8 cellular contexts compared by ENCODE assay signal in genomic region chr7:128209229-128210035, GRCh38.
DNase-seq lines count a peak whose midpoint lies in the region; ATAC-seq and TF ChIP-seq lines count a peak whose summit lies in the region.

No MANE protein-coding gene starts in this region.

- peak; percentile 83 for DNase-seq in GM10266 (ENCODE audit: extremely low spot score)
- DNase-seq in NCI-H2227 (lab: John Stamatoyannopoulos, UW; ENCODE audit: unreplicated experiment), result peak; percentile 89
- DNase-seq in activated CD4-positive, alpha-beta T cell treated with anti-CD3 and anti-CD28 coated beads for 1 hour, result peak; percentile 52
- DNase-seq in cerebellar cortex (ENCODE audit: low spot score), result peak; percentile 80
- peak; percentile 92 for DNase-seq in left kidney (ENCODE audit: low read depth, low spot score)
- DNase-seq in stimulated activated CD4-positive, alpha-beta T cell treated with anti-CD3 and anti-CD28 coated beads, Interleukin-4, amount 100 ng/mL, for 1 hour, result peak; percentile 64

- TF ChIP-seq CTCF in GM10266 (IDR thresholded peaks at IDR 0.05; ENCODE audit: control insufficient read depth, insufficient read depth, low read depth, missing control alignments), result peak; percentile 99

- peak; percentile 73 for ATAC-seq in HG02852 (IDR thresholded peaks at IDR 0.05; ENCODE audit: unreplicated experiment)
- no peak for ATAC-seq in HG03196 (IDR thresholded peaks at IDR 0.05; ENCODE audit: unreplicated experiment)
